Comparison of ENCODE assay signal across 1 cellular context in the genomic region with DNA sequence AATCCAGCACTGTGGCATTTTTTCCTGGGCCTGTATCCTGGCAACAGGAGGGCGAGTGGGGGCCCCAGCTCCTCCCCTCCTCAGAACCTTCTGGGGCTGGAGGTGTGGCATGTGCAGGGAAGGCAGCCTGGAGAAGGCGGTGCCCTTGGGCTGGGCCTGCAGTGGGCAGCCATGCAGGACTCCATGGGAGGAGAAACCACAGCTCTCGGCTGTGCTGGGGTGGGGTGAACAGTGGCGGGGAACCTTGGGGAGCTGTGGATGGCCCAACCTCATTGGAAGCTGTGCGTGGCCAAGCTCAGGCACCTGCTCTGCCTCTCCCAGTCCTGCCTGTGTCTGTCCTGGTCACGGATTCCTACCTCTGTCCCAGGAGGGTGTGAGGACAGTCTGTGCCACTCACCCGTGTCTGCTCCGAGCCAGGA.
TF ChIP-seq lines count a peak whose summit lies in the region.

No MANE protein-coding gene starts in this region.

TF ChIP-seq in HepG2, 621 proteins besides CTCF, POLR2A, EP300 and RAD21:
- TF ChIP-seq, protein P1, sequence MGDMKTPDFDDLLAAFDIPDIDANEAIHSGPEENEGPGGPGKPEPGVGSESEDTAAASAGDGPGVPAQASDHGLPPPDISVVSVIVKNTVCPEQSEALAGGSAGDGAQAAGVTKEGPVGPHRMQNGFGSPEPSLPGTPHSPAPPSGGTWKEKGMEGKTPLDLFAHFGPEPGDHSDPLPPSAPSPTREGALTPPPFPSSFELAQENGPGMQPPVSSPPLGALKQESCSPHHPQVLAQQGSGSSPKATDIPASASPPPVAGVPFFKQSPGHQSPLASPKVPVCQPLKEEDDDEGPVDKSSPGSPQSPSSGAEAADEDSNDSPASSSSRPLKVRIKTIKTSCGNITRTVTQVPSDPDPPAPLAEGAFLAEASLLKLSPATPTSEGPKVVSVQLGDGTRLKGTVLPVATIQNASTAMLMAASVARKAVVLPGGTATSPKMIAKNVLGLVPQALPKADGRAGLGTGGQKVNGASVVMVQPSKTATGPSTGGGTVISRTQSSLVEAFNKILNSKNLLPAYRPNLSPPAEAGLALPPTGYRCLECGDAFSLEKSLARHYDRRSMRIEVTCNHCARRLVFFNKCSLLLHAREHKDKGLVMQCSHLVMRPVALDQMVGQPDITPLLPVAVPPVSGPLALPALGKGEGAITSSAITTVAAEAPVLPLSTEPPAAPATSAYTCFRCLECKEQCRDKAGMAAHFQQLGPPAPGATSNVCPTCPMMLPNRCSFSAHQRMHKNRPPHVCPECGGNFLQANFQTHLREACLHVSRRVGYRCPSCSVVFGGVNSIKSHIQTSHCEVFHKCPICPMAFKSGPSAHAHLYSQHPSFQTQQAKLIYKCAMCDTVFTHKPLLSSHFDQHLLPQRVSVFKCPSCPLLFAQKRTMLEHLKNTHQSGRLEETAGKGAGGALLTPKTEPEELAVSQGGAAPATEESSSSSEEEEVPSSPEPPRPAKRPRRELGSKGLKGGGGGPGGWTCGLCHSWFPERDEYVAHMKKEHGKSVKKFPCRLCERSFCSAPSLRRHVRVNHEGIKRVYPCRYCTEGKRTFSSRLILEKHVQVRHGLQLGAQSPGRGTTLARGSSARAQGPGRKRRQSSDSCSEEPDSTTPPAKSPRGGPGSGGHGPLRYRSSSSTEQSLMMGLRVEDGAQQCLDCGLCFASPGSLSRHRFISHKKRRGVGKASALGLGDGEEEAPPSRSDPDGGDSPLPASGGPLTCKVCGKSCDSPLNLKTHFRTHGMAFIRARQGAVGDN (CRISPR knock-in tag; IDR thresholded peaks at IDR 0.05): peak; percentile 57; the same call in 1 of the 2 replicates
- TF ChIP-seq ZNF263 (CRISPR knock-in tag; IDR thresholded peaks at IDR 0.05) (no peak), ZFP37 (CRISPR knock-in tag; IDR thresholded peaks at IDR 0.05; ENCODE audit: borderline replicate concordance) (no peak)
- TF ChIP-seq, protein P2, sequence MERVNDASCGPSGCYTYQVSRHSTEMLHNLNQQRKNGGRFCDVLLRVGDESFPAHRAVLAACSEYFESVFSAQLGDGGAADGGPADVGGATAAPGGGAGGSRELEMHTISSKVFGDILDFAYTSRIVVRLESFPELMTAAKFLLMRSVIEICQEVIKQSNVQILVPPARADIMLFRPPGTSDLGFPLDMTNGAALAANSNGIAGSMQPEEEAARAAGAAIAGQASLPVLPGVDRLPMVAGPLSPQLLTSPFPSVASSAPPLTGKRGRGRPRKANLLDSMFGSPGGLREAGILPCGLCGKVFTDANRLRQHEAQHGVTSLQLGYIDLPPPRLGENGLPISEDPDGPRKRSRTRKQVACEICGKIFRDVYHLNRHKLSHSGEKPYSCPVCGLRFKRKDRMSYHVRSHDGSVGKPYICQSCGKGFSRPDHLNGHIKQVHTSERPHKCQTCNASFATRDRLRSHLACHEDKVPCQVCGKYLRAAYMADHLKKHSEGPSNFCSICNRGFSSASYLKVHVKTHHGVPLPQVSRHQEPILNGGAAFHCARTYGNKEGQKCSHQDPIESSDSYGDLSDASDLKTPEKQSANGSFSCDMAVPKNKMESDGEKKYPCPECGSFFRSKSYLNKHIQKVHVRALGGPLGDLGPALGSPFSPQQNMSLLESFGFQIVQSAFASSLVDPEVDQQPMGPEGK (CRISPR knock-in tag; IDR thresholded peaks at IDR 0.05): peak; percentile 59
